ENCODE assay signal across 8 cellular contexts in the genomic region with DNA sequence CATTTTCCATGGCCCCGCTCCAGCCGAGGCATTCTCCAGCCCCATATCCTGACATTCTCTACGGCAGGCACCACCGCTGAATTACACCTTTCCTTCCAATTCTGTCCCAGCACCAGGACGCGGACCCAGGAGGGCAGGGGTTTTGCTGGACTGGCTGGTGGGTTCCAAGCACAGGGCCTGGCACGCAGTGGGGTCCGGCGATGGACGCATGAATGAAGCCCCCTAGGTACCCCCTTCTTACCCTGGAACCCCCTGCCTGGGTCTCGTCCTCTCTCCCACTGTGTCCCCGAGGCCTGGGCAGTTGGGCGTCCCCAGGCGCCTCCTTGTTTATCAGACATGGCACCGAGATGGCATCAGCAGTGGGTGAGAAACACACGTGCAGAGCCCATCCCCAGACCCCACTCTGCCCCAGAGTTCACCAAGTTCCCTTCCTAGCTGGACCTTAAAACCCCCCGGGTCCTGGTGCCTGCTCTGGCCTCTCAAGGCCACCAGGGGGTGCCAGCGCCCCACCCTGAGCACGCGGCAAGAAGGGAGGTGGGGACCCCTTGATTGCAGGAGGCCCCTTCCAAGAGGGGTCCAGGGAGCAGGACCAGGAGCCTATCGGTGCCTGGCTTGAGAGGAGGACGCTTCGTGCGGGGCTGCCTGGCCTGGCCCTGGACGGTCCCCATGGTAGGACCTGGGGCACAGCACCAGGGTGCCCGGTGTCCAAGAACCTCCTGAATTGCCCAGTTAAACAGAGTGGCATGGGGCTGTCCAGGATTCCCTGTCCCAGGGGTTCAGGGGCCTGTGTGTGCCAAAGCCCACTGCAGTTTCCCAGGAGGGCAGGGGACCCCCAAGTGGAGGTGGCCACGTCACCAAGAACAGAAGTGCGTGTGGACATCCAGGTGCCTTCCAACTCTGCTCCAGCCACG. TPM values are rescaled to one million over a fixed set of nuclear protein-coding genes. Genes with fewer than 3 reads are reported as not detected.
DNase-seq lines count a peak whose midpoint lies in the region; ATAC-seq, FAIRE-seq and TF ChIP-seq lines count a peak whose summit lies in the region.

No MANE protein-coding gene starts in this region.

- no peaks in the 10 kb centered on the region for H3K79me1 ChIP-seq in mesendoderm (ENCODE audit: low read length)

- WGBS in mesendoderm (ENCODE audit: extremely low coverage, insufficient coverage, low lambda C conversion rate), result no CpG with 5 or more reads among the region's 29 CpGs

- H3K9ac ChIP-seq in SU-DHL-6 (ENCODE audit: low read length), result no peak overlapping the region
- no peak overlapping the region for H3K9ac ChIP-seq in mesendoderm (ENCODE audit: low read length)

- H3K27ac ChIP-seq in SU-DHL-6 (ENCODE audit: low read depth, low read length) (no peak overlapping the region), mesendoderm (ENCODE audit: low read depth, low read length) (no peak overlapping the region)

- H4K20me1 ChIP-seq in SU-DHL-6 (ENCODE audit: low read depth, low read length), result no peaks in the 10 kb centered on the region

- TF ChIP-seq POLR2A in GM12891 (IDR thresholded peaks at IDR 0.05; ENCODE audit: low read depth, low read length), result no peak

- H4K8ac ChIP-seq in mesendoderm (ENCODE audit: low read depth, low read length), result no peak overlapping the region

- H2AFZ ChIP-seq in SU-DHL-6 (ENCODE audit: low read depth, low read length, severe bottlenecking), result no peak overlapping the region

- no peak for FAIRE-seq in GM12891 (lab: Jason Lieb, UNC)

- no peaks in the 10 kb centered on the region for H3K9me2 ChIP-seq in SU-DHL-6 (replicated peaks; ENCODE audit: insufficient read depth, low read length)

- no peaks in the 10 kb centered on the region for H3F3A ChIP-seq in SU-DHL-6 (ENCODE audit: insufficient read depth)

- H3K4ac ChIP-seq in mesendoderm (ENCODE audit: low read depth, low read length), result no peak overlapping the region

- no peak overlapping the region for H2AK5ac ChIP-seq in mesendoderm (ENCODE audit: low read length)

- DNase-seq in AG08395 (ENCODE audit: low spot score) (peak; percentile 72), GM12891 (ENCODE audit: insufficient read length, low spot score) (peak; percentile 95), cerebellum (ENCODE audit: low spot score) (peak; percentile 30), mesendoderm (peak; percentile 40), HCEC 1CT (no peak)

- H4K5ac ChIP-seq in mesendoderm (ENCODE audit: low read length), result no peak overlapping the region

- H3K56ac ChIP-seq in mesendoderm (ENCODE audit: low read length), result no peak overlapping the region

- H3K18ac ChIP-seq in mesendoderm (ENCODE audit: low read length), result no peak overlapping the region

- no peaks in the 10 kb centered on the region for H3K27me3 ChIP-seq in SU-DHL-6 (ENCODE audit: low read length)
- no peaks in the 10 kb centered on the region for H3K27me3 ChIP-seq in mesendoderm (ENCODE audit: insufficient read depth, low read length, poor library complexity)

- no peak for ATAC-seq in HG02885 (IDR thresholded peaks at IDR 0.05; ENCODE audit: poor library complexity, unreplicated experiment)
- no peak for ATAC-seq in HG03354 (IDR thresholded peaks at IDR 0.05; ENCODE audit: poor library complexity, severe bottlenecking, unreplicated experiment)

- H3K23ac ChIP-seq in mesendoderm (ENCODE audit: low read length), result no peak overlapping the region

- no peak overlapping the region for H3K4me2 ChIP-seq in SU-DHL-6 (ENCODE audit: low read depth, low read length, poor library complexity, severe bottlenecking)
- H3K4me2 ChIP-seq in mesendoderm (ENCODE audit: low read length), result no peak overlapping the region

- H2BK15ac ChIP-seq in mesendoderm (replicated peaks; ENCODE audit: low read depth), result no peak overlapping the region

- H3K4me3 ChIP-seq in SU-DHL-6 (ENCODE audit: insufficient read depth, low read length, poor library complexity, severe bottlenecking) (no peak overlapping the region), mesendoderm (ENCODE audit: low read length) (no peak overlapping the region)

- H2BK120ac ChIP-seq in mesendoderm (ENCODE audit: low read depth, low read length), result no peak overlapping the region

- H3K9me3 ChIP-seq in SU-DHL-6 (ENCODE audit: insufficient read depth, low read length), result no peaks in the 10 kb centered on the region

- no peaks in the 10 kb centered on the region for H3K79me2 ChIP-seq in SU-DHL-6 (ENCODE audit: insufficient read depth, low read length)
- no peaks in the 10 kb centered on the region for H3K79me2 ChIP-seq in mesendoderm (ENCODE audit: control insufficient read depth, insufficient read depth, low read length)

- H3K36me3 ChIP-seq in SU-DHL-6 (ENCODE audit: low read length) (no peaks in the 10 kb centered on the region), mesendoderm (ENCODE audit: control insufficient read depth, insufficient read depth, low read length) (no peaks in the 10 kb centered on the region)

- peak; percentile 46 for TF ChIP-seq CTCF in SU-DHL-6 (IDR thresholded peaks at IDR 0.05; ENCODE audit: insufficient read depth, low read length, poor library complexity, severe bottlenecking)

- no peak overlapping the region for H2BK5ac ChIP-seq in mesendoderm (ENCODE audit: low read length)

- H3K4me1 ChIP-seq in mesendoderm (ENCODE audit: control insufficient read depth, low read depth, low read length), result no peaks in the 10 kb centered on the region

TF ChIP-seq in GM12891, 5 proteins besides CTCF, POLR2A, EP300 and RAD21:
- TF ChIP-seq SPI1 (IDR thresholded peaks at IDR 0.05; ENCODE audit: low read depth, low read length) (no peak), POU2F2 (IDR thresholded peaks at IDR 0.05; ENCODE audit: low read depth, low read length) (no peak), POLR2AphosphoS5 (IDR thresholded peaks at IDR 0.05; ENCODE audit: low read depth, low read length) (no peak), TAF1 (IDR thresholded peaks at IDR 0.05; ENCODE audit: low read depth, low read length) (no peak), PAX5 (IDR thresholded peaks at IDR 0.05; ENCODE audit: insufficient read depth, low read length, severe bottlenecking) (no peak)

RNA-seq across cellular contexts. Expression of gene MEGF6, which starts 46.1 kb away (rescaled TPM):
- 0.40 TPM for polyA plus RNA-seq in GM12891 (2012; ENCODE audit: low read depth, missing spikeins)
- 14.9 TPM for total RNA-seq in cerebellum
- polyA plus RNA-seq in mesendoderm (2013, experiment 1 of 2), result 2.2 TPM
- 1.7 TPM for polyA plus RNA-seq in mesendoderm (2013, experiment 2 of 2)

RNA-seq across cellular contexts. Expression of gene TPRG1L, which starts 59.6 kb away (rescaled TPM):
- polyA plus RNA-seq in GM12891 (2012; ENCODE audit: low read depth, missing spikeins), result 10.6 TPM
- 12.1 TPM for total RNA-seq in cerebellum
- 13.7 TPM for polyA plus RNA-seq in mesendoderm (2013, experiment 1 of 2)
- 13.4 TPM for polyA plus RNA-seq in mesendoderm (2013, experiment 2 of 2)
